1 cellular context compared by ENCODE assay signal in genomic region chr1:95002657-95003432, GRCh38.
TF ChIP-seq lines count a peak whose summit lies in the region.

No MANE protein-coding gene starts in this region.

TF ChIP-seq in HepG2, 621 proteins besides CTCF, POLR2A, EP300 and RAD21 (continued from another document):
- TF ChIP-seq SOX6 (IDR thresholded peaks at IDR 0.05) (no peak), SOX6 (CRISPR knock-in tag; IDR thresholded peaks at IDR 0.05) (peak; percentile 27; the same call in 1 of the 2 replicates), ZSCAN9 (CRISPR knock-in tag; IDR thresholded peaks at IDR 0.05; ENCODE audit: borderline replicate concordance) (no peak), HNRNPLL (IDR thresholded peaks at IDR 0.05; ENCODE audit: low read depth, low read length, poor library complexity, severe bottlenecking) (no peak), SALL2 (CRISPR knock-in tag; IDR thresholded peaks at IDR 0.05) (no peak), RFXAP (CRISPR knock-in tag; IDR thresholded peaks at IDR 0.05; ENCODE audit: borderline replicate concordance) (no peak), REL (CRISPR knock-in tag; conservative IDR thresholded peaks at IDR 0.05) (no peak), ZNF143 (CRISPR knock-in tag; IDR thresholded peaks at IDR 0.05) (no peak), DNMT3B (CRISPR knock-in tag; conservative IDR thresholded peaks at IDR 0.05) (no peak), ZNF280B (CRISPR knock-in tag; IDR thresholded peaks at IDR 0.05; ENCODE audit: borderline replicate concordance) (no peak), HBP1 (CRISPR knock-in tag; IDR thresholded peaks at IDR 0.05; ENCODE audit: low read depth) (no peak), ZFP82 (CRISPR knock-in tag; IDR thresholded peaks at IDR 0.05; ENCODE audit: borderline replicate concordance) (no peak), ZBTB44 (CRISPR knock-in tag; IDR thresholded peaks at IDR 0.05) (no peak), HNF4G (IDR thresholded peaks at IDR 0.05; ENCODE audit: borderline replicate concordance, low read depth, low read length) (peak; percentile 28; the same call in 1 of the 2 replicates), HNF4G (CRISPR knock-in tag; IDR thresholded peaks at IDR 0.05; ENCODE audit: borderline replicate concordance, low read depth) (no peak), EED (CRISPR knock-in tag; IDR thresholded peaks at IDR 0.05) (no peak), MIER2 (CRISPR knock-in tag; IDR thresholded peaks at IDR 0.05) (no peak), MEIS1 (CRISPR knock-in tag; IDR thresholded peaks at IDR 0.05; ENCODE audit: borderline replicate concordance) (no peak), NR2C2 (CRISPR knock-in tag; IDR thresholded peaks at IDR 0.05; ENCODE audit: borderline replicate concordance) (no peak), MZF1 (CRISPR knock-in tag; IDR thresholded peaks at IDR 0.05; ENCODE audit: borderline replicate concordance) (no peak), KLF9 (CRISPR knock-in tag; IDR thresholded peaks at IDR 0.05; ENCODE audit: low read depth) (no peak), ZNF737 (CRISPR knock-in tag; IDR thresholded peaks at IDR 0.05; ENCODE audit: borderline replicate concordance) (no peak), ZNF567 (CRISPR knock-in tag; IDR thresholded peaks at IDR 0.05; ENCODE audit: borderline replicate concordance) (no peak), ZNF552 (CRISPR knock-in tag; IDR thresholded peaks at IDR 0.05; ENCODE audit: borderline replicate concordance) (no peak), AGO2 (optimal IDR thresholded peaks at IDR 0.05; ENCODE audit: low read depth, low read length) (no peak), SOX13 (IDR thresholded peaks at IDR 0.05) (no peak), SOX13 (CRISPR knock-in tag; conservative IDR thresholded peaks at IDR 0.05 in 1 of 2, IDR thresholded peaks at IDR 0.05 in 1 of 2) (0 out of 4 replicates have a peak, but pooled peaks of 1 of the 2 experiments have one; percentile 9), ZNF879 (CRISPR knock-in tag; IDR thresholded peaks at IDR 0.05) (no peak), HMG20B (CRISPR knock-in tag; conservative IDR thresholded peaks at IDR 0.05) (no peak), ONECUT2 (CRISPR knock-in tag; IDR thresholded peaks at IDR 0.05) (no peak), HNF4A (CRISPR knock-in tag; IDR thresholded peaks at IDR 0.05) (peak; percentile 37; the same call in 1 of the 2 replicates), FOSL1 (CRISPR knock-in tag; IDR thresholded peaks at IDR 0.05; ENCODE audit: borderline replicate concordance) (no peak), ZNF362 (CRISPR knock-in tag; IDR thresholded peaks at IDR 0.05; ENCODE audit: borderline replicate concordance) (peak; percentile 27; the same call in 1 of the 2 replicates), FLYWCH1 (CRISPR knock-in tag; IDR thresholded peaks at IDR 0.05) (no peak), ZNF224 (CRISPR knock-in tag; IDR thresholded peaks at IDR 0.05) (no peak), CCDC6 (CRISPR knock-in tag; IDR thresholded peaks at IDR 0.05) (no peak), ARNT (IDR thresholded peaks at IDR 0.05) (no peak), NKX3-1 (CRISPR knock-in tag; IDR thresholded peaks at IDR 0.05) (no peak)
- TF ChIP-seq, protein P1, sequence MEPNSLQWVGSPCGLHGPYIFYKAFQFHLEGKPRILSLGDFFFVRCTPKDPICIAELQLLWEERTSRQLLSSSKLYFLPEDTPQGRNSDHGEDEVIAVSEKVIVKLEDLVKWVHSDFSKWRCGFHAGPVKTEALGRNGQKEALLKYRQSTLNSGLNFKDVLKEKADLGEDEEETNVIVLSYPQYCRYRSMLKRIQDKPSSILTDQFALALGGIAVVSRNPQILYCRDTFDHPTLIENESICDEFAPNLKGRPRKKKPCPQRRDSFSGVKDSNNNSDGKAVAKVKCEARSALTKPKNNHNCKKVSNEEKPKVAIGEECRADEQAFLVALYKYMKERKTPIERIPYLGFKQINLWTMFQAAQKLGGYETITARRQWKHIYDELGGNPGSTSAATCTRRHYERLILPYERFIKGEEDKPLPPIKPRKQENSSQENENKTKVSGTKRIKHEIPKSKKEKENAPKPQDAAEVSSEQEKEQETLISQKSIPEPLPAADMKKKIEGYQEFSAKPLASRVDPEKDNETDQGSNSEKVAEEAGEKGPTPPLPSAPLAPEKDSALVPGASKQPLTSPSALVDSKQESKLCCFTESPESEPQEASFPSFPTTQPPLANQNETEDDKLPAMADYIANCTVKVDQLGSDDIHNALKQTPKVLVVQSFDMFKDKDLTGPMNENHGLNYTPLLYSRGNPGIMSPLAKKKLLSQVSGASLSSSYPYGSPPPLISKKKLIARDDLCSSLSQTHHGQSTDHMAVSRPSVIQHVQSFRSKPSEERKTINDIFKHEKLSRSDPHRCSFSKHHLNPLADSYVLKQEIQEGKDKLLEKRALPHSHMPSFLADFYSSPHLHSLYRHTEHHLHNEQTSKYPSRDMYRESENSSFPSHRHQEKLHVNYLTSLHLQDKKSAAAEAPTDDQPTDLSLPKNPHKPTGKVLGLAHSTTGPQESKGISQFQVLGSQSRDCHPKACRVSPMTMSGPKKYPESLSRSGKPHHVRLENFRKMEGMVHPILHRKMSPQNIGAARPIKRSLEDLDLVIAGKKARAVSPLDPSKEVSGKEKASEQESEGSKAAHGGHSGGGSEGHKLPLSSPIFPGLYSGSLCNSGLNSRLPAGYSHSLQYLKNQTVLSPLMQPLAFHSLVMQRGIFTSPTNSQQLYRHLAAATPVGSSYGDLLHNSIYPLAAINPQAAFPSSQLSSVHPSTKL (CRISPR knock-in tag; IDR thresholded peaks at IDR 0.05): 0 out of 2 replicates have a peak, but pooled peaks have one; percentile 10
- TF ChIP-seq, protein P2, sequence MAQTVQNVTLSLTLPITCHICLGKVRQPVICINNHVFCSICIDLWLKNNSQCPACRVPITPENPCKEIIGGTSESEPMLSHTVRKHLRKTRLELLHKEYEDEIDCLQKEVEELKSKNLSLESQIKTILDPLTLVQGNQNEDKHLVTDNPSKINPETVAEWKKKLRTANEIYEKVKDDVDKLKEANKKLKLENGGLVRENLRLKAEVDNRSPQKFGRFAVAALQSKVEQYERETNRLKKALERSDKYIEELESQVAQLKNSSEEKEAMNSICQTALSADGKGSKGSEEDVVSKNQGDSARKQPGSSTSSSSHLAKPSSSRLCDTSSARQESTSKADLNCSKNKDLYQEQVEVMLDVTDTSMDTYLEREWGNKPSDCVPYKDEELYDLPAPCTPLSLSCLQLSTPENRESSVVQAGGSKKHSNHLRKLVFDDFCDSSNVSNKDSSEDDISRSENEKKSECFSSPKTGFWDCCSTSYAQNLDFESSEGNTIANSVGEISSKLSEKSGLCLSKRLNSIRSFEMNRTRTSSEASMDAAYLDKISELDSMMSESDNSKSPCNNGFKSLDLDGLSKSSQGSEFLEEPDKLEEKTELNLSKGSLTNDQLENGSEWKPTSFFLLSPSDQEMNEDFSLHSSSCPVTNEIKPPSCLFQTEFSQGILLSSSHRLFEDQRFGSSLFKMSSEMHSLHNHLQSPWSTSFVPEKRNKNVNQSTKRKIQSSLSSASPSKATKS (CRISPR knock-in tag; IDR thresholded peaks at IDR 0.05): no peak
TF ChIP-seq in HepG2: peak in this region for 6.
